In the genomic region with DNA sequence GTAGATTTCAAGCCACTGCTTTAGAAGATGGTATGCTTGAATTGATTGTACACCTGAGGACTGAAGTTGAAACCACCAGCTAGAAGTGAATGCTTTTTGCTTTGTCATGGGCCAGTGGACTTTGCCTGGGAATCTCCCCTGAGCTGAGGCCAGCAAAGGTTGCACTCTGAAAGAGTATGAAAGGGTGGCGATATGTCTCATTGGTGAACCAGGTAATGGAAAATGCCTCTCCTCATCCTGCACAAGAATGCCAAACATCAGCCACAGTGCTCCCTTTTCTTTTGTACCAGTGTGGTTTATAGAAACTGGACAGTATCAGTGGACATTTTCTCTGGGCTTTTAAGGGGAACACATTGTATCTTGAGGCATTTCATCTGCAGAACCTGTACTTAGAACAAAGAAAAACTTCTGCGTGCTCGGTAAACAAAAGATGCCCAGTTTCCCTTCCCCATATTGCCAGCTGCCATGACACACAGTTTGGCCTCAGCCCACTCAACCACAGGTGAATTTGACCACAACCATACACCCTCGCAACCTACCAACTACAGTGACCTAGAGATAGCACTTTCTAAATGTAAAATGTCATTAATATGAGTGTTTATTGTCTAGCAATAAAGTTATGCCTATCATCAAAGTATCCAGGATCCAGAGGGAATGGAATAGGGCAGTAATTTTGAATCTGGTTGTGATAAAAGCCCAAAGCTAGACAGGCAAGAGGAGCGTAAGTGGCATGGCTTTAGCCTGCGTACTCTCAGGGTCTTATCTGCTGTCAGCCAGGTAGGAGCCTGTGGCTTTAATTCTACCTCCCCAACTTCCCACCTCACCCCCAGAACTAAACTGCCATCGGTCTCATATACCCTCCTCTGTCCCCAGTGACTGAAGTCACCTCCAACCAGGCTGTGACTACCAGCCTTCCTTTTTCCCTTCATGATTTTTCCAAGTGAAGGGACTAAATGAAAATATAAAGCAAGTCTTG, we compare ENCODE assay signal across 11 cellular contexts.
DNase-seq lines count a peak whose midpoint lies in the region; ATAC-seq and TF ChIP-seq lines count a peak whose summit lies in the region.
"Had no signal": no experiment of that assay in that cellular context is flagged by ENCODE, and none has a peak within 500 bp of the region (broad histone marks: within the 10 kb centered on the region; RNA-seq: fewer than 3 reads in every experiment).

No MANE protein-coding gene starts in this region.

- H3K4me1 ChIP-seq in right atrium auricular region = no peaks in the 10 kb centered on the region
- no peaks in the 10 kb centered on the region for H3K4me1 ChIP-seq in CD4-positive, alpha-beta memory T cell (ENCODE audit: insufficient read depth, low read length)
- H3K4me1 ChIP-seq: pancreas had no signal

- peak; percentile 72 for ATAC-seq in GM21360 (IDR thresholded peaks at IDR 0.05; ENCODE audit: unreplicated experiment)
- ATAC-seq in HG03159 (IDR thresholded peaks at IDR 0.05; ENCODE audit: unreplicated experiment) = peak; percentile 84
- ATAC-seq in effector memory CD8-positive, alpha-beta T cell (replicated peaks) = peak; percentile 43

- DNase-seq in GM12865 (ENCODE audit: low read depth) (peak; percentile 93), NCI-H82 (lab: John Stamatoyannopoulos, UW) (no peak), right atrium auricular region (ENCODE audit: low spot score) (no peak)
- no peak for DNase-seq in effector memory CD8-positive, alpha-beta T cell
- DNase-seq in CD4-positive, alpha-beta memory T cell = no peak
- no peak for DNase-seq in stimulated activated CD4-positive, alpha-beta T cell treated with anti-CD3 and anti-CD28 coated beads, Interleukin-4, amount 100 ng/mL, for 24 hours
- DNase-seq: T-helper 1 cell had no signal

- H3K9me3 Mint-ChIP-seq in effector memory CD8-positive, alpha-beta T cell = peaks cover 2 to 6% of the 10 kb centered on the region in 2 donors
- peaks cover 0 to 3% (median under 1%) of the 10 kb centered on the region in 8 donors for H3K9me3 Mint-ChIP-seq in CD4-positive, alpha-beta memory T cell

- CTCF ChIA-PET in CD4-positive, alpha-beta memory T cell (lab: Charles Lee; ENCODE audit: partially characterized antibody) = interaction anchor here (1.4 kb wide), 1 partner anchor 27 kb away, joined by 3 read pairs; no protein-coding TSS in a partner anchor

- no peaks in the 10 kb centered on the region for H3K36me3 Mint-ChIP-seq in effector memory CD8-positive, alpha-beta T cell (ENCODE audit: insufficient read depth)
- H3K36me3 Mint-ChIP-seq in CD4-positive, alpha-beta memory T cell = no peaks in the 10 kb centered on the region

- H3K36me3 ChIP-seq in right atrium auricular region = no peaks in the 10 kb centered on the region
- no peaks in the 10 kb centered on the region for H3K36me3 ChIP-seq in CD4-positive, alpha-beta memory T cell (ENCODE audit: insufficient read depth, low read length)
- H3K36me3 ChIP-seq: BLaER1 treated with 17β-estradiol and CSF1 and Interleukin-3, amounts not matched to agents 10 nM and 100 nM; pancreas had no signal

- H3K27ac ChIP-seq in right atrium auricular region = no peak overlapping the region
- H3K27ac ChIP-seq in CD4-positive, alpha-beta memory T cell (ENCODE audit: low read depth, low read length) = no peak overlapping the region
- H3K27ac ChIP-seq: BLaER1 treated with 17β-estradiol and CSF1 and Interleukin-3, amounts not matched to agents 10 nM and 100 nM; pancreas had no signal

- intact Hi-C loops in CD4-positive, alpha-beta memory T cell (cut with micrococcal nuclease) = no loop called here

- TF ChIP-seq CTCF in GM12865 (IDR thresholded peaks at IDR 0.05; ENCODE audit: insufficient read depth, low read depth, low read length, missing control alignments) (no peak), right atrium auricular region (IDR thresholded peaks at IDR 0.05) (no peak)

- peak overlapping the region; percentile 13 for H3K4me3 ChIP-seq in GM12865 (ENCODE audit: low read depth, low read length)
- H3K4me3 ChIP-seq in right atrium auricular region = no peak overlapping the region
- H3K4me3 ChIP-seq in CD4-positive, alpha-beta memory T cell (ENCODE audit: low read length in 2 of 2) = no peak overlapping the region
- H3K4me3 ChIP-seq: BLaER1 treated with 17β-estradiol and CSF1 and Interleukin-3, amounts not matched to agents 10 nM and 100 nM; pancreas had no signal

- no peak overlapping the region for H3K4me3 Mint-ChIP-seq in effector memory CD8-positive, alpha-beta T cell
- H3K4me3 Mint-ChIP-seq in CD4-positive, alpha-beta memory T cell = no peak overlapping the region

- H3K27me3 ChIP-seq in right atrium auricular region = no peaks in the 10 kb centered on the region
- H3K27me3 ChIP-seq in CD4-positive, alpha-beta memory T cell (ENCODE audit: insufficient read depth, low read length) = no peaks in the 10 kb centered on the region
- H3K27me3 ChIP-seq: BLaER1 treated with 17β-estradiol and CSF1 and Interleukin-3, amounts not matched to agents 10 nM and 100 nM; pancreas had no signal

- H3K27me3 Mint-ChIP-seq in effector memory CD8-positive, alpha-beta T cell = peaks cover 4 to 13% of the 10 kb centered on the region in 2 donors
- H3K27me3 Mint-ChIP-seq in CD4-positive, alpha-beta memory T cell = peaks cover 0 to 7% of the 10 kb centered on the region in 2 donors

- no peaks in the 10 kb centered on the region for H3K4me1 Mint-ChIP-seq in effector memory CD8-positive, alpha-beta T cell (ENCODE audit: low read depth in 2 of 2)
- H3K4me1 Mint-ChIP-seq in CD4-positive, alpha-beta memory T cell = no peaks in the 10 kb centered on the region

- H3K9me3 ChIP-seq in right atrium auricular region = no peaks in the 10 kb centered on the region
- H3K9me3 ChIP-seq in CD4-positive, alpha-beta memory T cell (ENCODE audit: control insufficient read depth in 1 of 2, low read length in 2 of 2) = no peaks in the 10 kb centered on the region
- H3K9me3 ChIP-seq: BLaER1 treated with 17β-estradiol and CSF1 and Interleukin-3, amounts not matched to agents 10 nM and 100 nM; pancreas had no signal

- no peak overlapping the region for H3K27ac Mint-ChIP-seq in effector memory CD8-positive, alpha-beta T cell
- no peak overlapping the region for H3K27ac Mint-ChIP-seq in CD4-positive, alpha-beta memory T cell

- POLR2A ChIA-PET in CD4-positive, alpha-beta memory T cell (lab: Charles Lee; ENCODE audit: partially characterized antibody) = no interaction called here
